8 cellular contexts compared by ENCODE assay signal in genomic region chr6:36596359-36596758, GRCh38. TPM values are rescaled to one million over a fixed set of nuclear protein-coding genes. Genes with fewer than 3 reads are reported as not detected.
DNase-seq lines count a peak whose midpoint lies in the region; ATAC-seq and TF ChIP-seq lines count a peak whose summit lies in the region.
"Had no signal": no experiment of that assay in that cellular context is flagged by ENCODE, and none has a peak within 500 bp of the region (broad histone marks: within the 10 kb centered on the region; RNA-seq: fewer than 3 reads in every experiment).

No MANE protein-coding gene starts in this region.

- H3K27ac Mint-ChIP-seq in T-helper 17 cell, result peak overlapping the region; percentile 97

- H3K27me3 ChIP-seq in skeletal muscle tissue (ENCODE audit: control insufficient read depth in 3 of 3, insufficient read depth in 3 of 3, low read length in 3 of 3), result no peaks in the 10 kb centered on the region

- CTCF ChIA-PET in HEK293 (lab: Yijun Ruan, JAX), result interaction anchor here (1.4 to 1.7 kb wide), 2 partner anchors 10 to 18 kb away, joined by 5 to 6 read pairs; no protein-coding TSS in a partner anchor

- H3K9me3 ChIP-seq in HEK293 (ENCODE audit: control insufficient read depth, insufficient read depth, low read depth, low read length), result no peaks in the 10 kb centered on the region
- peaks cover 2% of the 10 kb centered on the region for H3K9me3 ChIP-seq in T-helper 17 cell (ENCODE audit: control insufficient read depth, low read length, poor library complexity, severe bottlenecking)
- no peaks in the 10 kb centered on the region for H3K9me3 ChIP-seq in skeletal muscle tissue (ENCODE audit: control insufficient read depth in 3 of 3, low read length in 3 of 3)

- H3K36me3 ChIP-seq in HEK293 (ENCODE audit: control insufficient read depth in 2 of 2, insufficient read depth in 1 of 2, low read length in 2 of 2) (peaks cover 47 to 68% of the 10 kb centered on the region in 2 experiments), skeletal muscle tissue (ENCODE audit: control insufficient read depth in 3 of 3, insufficient read depth in 3 of 3, low read length in 3 of 3) (peaks cover 33 to 39% (median 34%) of the 10 kb centered on the region in 3 donors)

- H3K4me1 ChIP-seq in HEK293 (ENCODE audit: control insufficient read depth, insufficient read depth, low read length) (peaks cover 10% of the 10 kb centered on the region; the same call in 1 of the 2 replicates), skeletal muscle tissue (ENCODE audit: control insufficient read depth in 3 of 3, insufficient read depth in 3 of 3, low read length in 3 of 3) (peaks cover 37 to 48% (median 44%) of the 10 kb centered on the region in 3 donors)

- no peak overlapping the region for H3K27ac ChIP-seq in HEK293 (ENCODE audit: extremely low read depth, low read depth, low read length)
- H3K27ac ChIP-seq in skeletal muscle tissue (ENCODE audit: low read depth, low read length), result peak overlapping the region; percentile 97

- ATAC-seq in T-helper 17 cell, result no peak

- POLR2A ChIA-PET in HEK293 (lab: Yijun Ruan, JAX), result interaction anchor here (0.5 to 2.4 kb wide), 14 partner anchors 10 to 1269 kb away, joined by 3 to 17 read pairs (median 6); no protein-coding TSS in a partner anchor

- H3K27me3 Mint-ChIP-seq in T-helper 17 cell, result no peaks in the 10 kb centered on the region

- H3K9ac ChIP-seq in skeletal muscle tissue (ENCODE audit: low read depth in 1 of 3, low read length in 3 of 3), result peak overlapping the region; percentile 47 to 63 (median 63)

- DNase-seq in T-helper 17 cell, result no peak
- peak; percentile 43 for DNase-seq in fibroblast of villous mesenchyme (ENCODE audit: low read depth)
- DNase-seq in C1 segment of cervical spinal cord (lab: John Stamatoyannopoulos, UW), result no peak
- no peak for DNase-seq in LoVo (ENCODE audit: low spot score)
- no peak for DNase-seq in GF-D8 (lab: John Stamatoyannopoulos, UW)
- DNase-seq: activated CD4-positive, alpha-beta T cell treated with anti-CD3 and anti-CD28 coated beads for 1 hour had no signal

- peak overlapping the region; percentile 90 for H3K4me3 Mint-ChIP-seq in T-helper 17 cell

- peaks cover 47% of the 10 kb centered on the region for H3K4me1 Mint-ChIP-seq in T-helper 17 cell

- H3K4me3 ChIP-seq in HEK293 (ENCODE audit: low read depth, low read length) (peak overlapping the region; percentile 90), fibroblast of villous mesenchyme (ENCODE audit: low read depth, low read length) (peak overlapping the region; percentile 100), skeletal muscle tissue (ENCODE audit: low read length in 3 of 3) (peak overlapping the region; percentile 62 to 99 (median 80))

- peaks cover 26% of the 10 kb centered on the region for H3K36me3 Mint-ChIP-seq in T-helper 17 cell (ENCODE audit: low read depth)

- no peak for TF ChIP-seq CTCF in HEK293 (tag by site-specific recombination; IDR thresholded peaks at IDR 0.05)
- TF ChIP-seq CTCF in fibroblast of villous mesenchyme (IDR thresholded peaks at IDR 0.05; ENCODE audit: insufficient read depth, low read depth, low read length), result no peak

TF ChIP-seq in HEK293, 187 proteins besides CTCF, POLR2A, EP300 and RAD21:
- TF ChIP-seq GLI2 (tag by site-specific recombination; IDR thresholded peaks at IDR 0.05; ENCODE audit: borderline replicate concordance, low read depth) (no peak), ZNF624 (tag by site-specific recombination; IDR thresholded peaks at IDR 0.05) (no peak), ZNF596 (tag by site-specific recombination; IDR thresholded peaks at IDR 0.05) (no peak), SP3 (tag by site-specific recombination; IDR thresholded peaks at IDR 0.05) (no peak), ZNF426 (tag by site-specific recombination; IDR thresholded peaks at IDR 0.05) (0 out of 2 replicates have a peak, but pooled peaks have one; percentile 6), KLF1 (tag by site-specific recombination; IDR thresholded peaks at IDR 0.05) (no peak), PRDM6 (tag by site-specific recombination; IDR thresholded peaks at IDR 0.05) (peak; percentile 54; the same call in 1 of the 2 replicates), ZNF311 (tag by site-specific recombination; IDR thresholded peaks at IDR 0.05; ENCODE audit: borderline replicate concordance) (no peak), ZNF704 (tag by site-specific recombination; IDR thresholded peaks at IDR 0.05) (no peak), HOXC10 (CRISPR knock-in tag; IDR thresholded peaks at IDR 0.05) (no peak), ZNF214 (tag by site-specific recombination; IDR thresholded peaks at IDR 0.05; ENCODE audit: borderline replicate concordance) (no peak), PRDM10 (tag by site-specific recombination; IDR thresholded peaks at IDR 0.05) (no peak), ZNF324 (tag by site-specific recombination; IDR thresholded peaks at IDR 0.05) (no peak), ZNF645 (tag by site-specific recombination; IDR thresholded peaks at IDR 0.05) (no peak)

RNA-seq across cellular contexts. Expression of gene SRSF3, which starts 2.2 kb away (rescaled TPM):
- total RNA-seq in T-helper 17 cell (100 to 1,000 TPM; 638 to 646 TPM), fibroblast of villous mesenchyme (445 and 462 TPM in 2 replicates), skeletal muscle tissue (144 TPM)

RNA-seq across cellular contexts. Expression of gene STK38, which starts 49.1 kb away (rescaled TPM):
- total RNA-seq in T-helper 17 cell (10 to 100 TPM; 85.0 to 85.5 TPM), fibroblast of villous mesenchyme (32.9 and 55.3 TPM in 2 replicates), skeletal muscle tissue (16.2 TPM)
